In the genomic region with DNA sequence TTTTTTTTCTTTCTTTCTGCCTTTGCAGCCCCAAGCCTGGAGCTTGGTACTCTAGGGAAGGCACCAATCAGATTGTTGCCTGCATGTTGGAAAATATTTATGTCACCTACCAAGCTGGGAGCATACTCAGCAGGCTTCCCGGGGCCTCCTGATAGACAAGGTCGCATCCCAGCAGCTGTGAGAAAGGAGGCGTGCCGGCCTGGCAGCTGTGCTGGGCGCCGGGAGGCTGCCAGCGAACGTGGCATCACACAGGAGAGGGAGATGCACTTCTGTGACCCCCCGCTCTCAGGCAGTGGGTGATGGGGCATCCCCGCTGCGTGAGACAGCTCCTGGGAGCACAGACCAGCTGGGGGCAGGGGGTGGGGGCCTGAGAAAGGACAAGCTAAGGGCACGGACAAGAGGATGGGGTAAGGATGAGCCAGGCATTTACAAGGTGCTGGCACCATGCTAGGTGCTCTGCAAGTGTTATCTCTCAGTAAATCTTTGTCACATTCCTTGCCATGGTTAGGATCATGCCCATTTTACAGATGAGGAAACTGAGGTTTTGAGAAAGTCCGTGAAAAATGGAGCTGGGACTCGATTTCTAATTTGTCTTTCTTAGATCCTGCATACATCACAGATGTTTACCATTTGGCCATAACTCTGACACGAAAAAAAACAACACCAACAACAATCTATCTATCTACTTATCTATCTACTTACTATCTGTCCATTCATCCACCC, we compare ENCODE assay signal across 20 cellular contexts.
DNase-seq lines count a peak whose midpoint lies in the region; ATAC-seq and TF ChIP-seq lines count a peak whose summit lies in the region.
"Had no signal": no experiment of that assay in that cellular context is flagged by ENCODE, and none has a peak within 500 bp of the region (broad histone marks: within the 10 kb centered on the region; RNA-seq: fewer than 3 reads in every experiment).

No MANE protein-coding gene starts in this region.

- H3K4me3 Mint-ChIP-seq in GM23338, result no peak overlapping the region
- H3K4me3 Mint-ChIP-seq in type B pancreatic cell, result no peak overlapping the region
- H3K4me3 Mint-ChIP-seq: CD8-positive, alpha-beta T cell; HFFc6 had no signal

- intact Hi-C loops in prostate gland (cut with DNase I), result no loop called here
- intact Hi-C loops in body of pancreas (cut with DNase I), result no loop called here

- H3F3A ChIP-seq in GM23338 (replicated peaks; ENCODE audit: low read depth), result no peaks in the 10 kb centered on the region

- H3K27ac Mint-ChIP-seq in GM23338, result no peak overlapping the region
- no peak overlapping the region for H3K27ac Mint-ChIP-seq in type B pancreatic cell
- H3K27ac Mint-ChIP-seq: CD8-positive, alpha-beta T cell; HFFc6 had no signal

- H3K4me1 Mint-ChIP-seq in GM23338 (peaks cover 25% of the 10 kb centered on the region), type B pancreatic cell (ENCODE audit: unreplicated experiment) (peaks cover 7% of the 10 kb centered on the region)

- H4K20me1 ChIP-seq in GM23338 (replicated peaks; ENCODE audit: insufficient read depth), result no peaks in the 10 kb centered on the region

- no peak overlapping the region for H4K8ac ChIP-seq in neuronal stem cell (ENCODE audit: low read depth, low read length)

- H3K9ac ChIP-seq in neuronal stem cell (ENCODE audit: low read depth, low read length, poor library complexity), result no peak overlapping the region
- H3K9ac ChIP-seq: BLaER1 had no signal

- WGBS in neuronal stem cell (ENCODE audit: extremely low coverage in 2 of 2, insufficient read length in 2 of 2, insufficient replicate concordance in 1 of 2), 2 donors, result 100% methylated on average over 1 of the region's 15 CpGs; no CpG with 5 or more reads in 1 of the 2 donors
- 46% methylated on average over 15 of the region's 15 CpGs for WGBS in prostate gland
- WGBS in body of pancreas, 2 donors, result 27 to 56% methylated on average over 13 to 15 of the region's 15 CpGs

- no peak overlapping the region for H2BK12ac ChIP-seq in neuronal stem cell (ENCODE audit: low read length)

- no peak for TF ChIP-seq POLR2A in prostate gland (IDR thresholded peaks at IDR 0.05)
- no peak for TF ChIP-seq POLR2A in body of pancreas (IDR thresholded peaks at IDR 0.05)

- H3K14ac ChIP-seq in neuronal stem cell (ENCODE audit: low read length), result peak overlapping the region; percentile 83

- no peak overlapping the region for H2BK120ac ChIP-seq in neuronal stem cell (ENCODE audit: low read depth, low read length)

- no peak overlapping the region for H2BK5ac ChIP-seq in neuronal stem cell (ENCODE audit: low read length)

- H3K9me2 ChIP-seq in GM23338 (ENCODE audit: insufficient read depth), result no peaks in the 10 kb centered on the region

- peak overlapping the region; percentile 7 for H2AK5ac ChIP-seq in neuronal stem cell (ENCODE audit: low read depth, low read length)

- H2AFZ ChIP-seq in GM23338 (no peak overlapping the region), neuronal stem cell (ENCODE audit: low read length) (peak overlapping the region; percentile 6)

- no peaks in the 10 kb centered on the region for H3K9me3 Mint-ChIP-seq in GM23338
- no peaks in the 10 kb centered on the region for H3K9me3 Mint-ChIP-seq in type B pancreatic cell
- H3K9me3 Mint-ChIP-seq: CD8-positive, alpha-beta T cell had no signal

- peak; percentile 28; the same call in 2 of the 3 replicates for ATAC-seq in GM23338
- no peak for ATAC-seq in body of pancreas
- ATAC-seq: CD8-positive, alpha-beta T cell had no signal

- H3K4me2 ChIP-seq in GM23338 (no peak overlapping the region), neuronal stem cell (ENCODE audit: insufficient read depth, low read length, poor library complexity, severe bottlenecking) (no peak overlapping the region)
- H3K4me2 ChIP-seq: BLaER1 had no signal

- H3K79me2 ChIP-seq in GM23338 (replicated peaks; ENCODE audit: insufficient read depth), result no peaks in the 10 kb centered on the region

- peak overlapping the region; percentile 78 for H3K23ac ChIP-seq in neuronal stem cell (ENCODE audit: low read depth, low read length, poor library complexity)

- H3K36me3 Mint-ChIP-seq in GM23338 (ENCODE audit: low read depth), result no peaks in the 10 kb centered on the region
- no peaks in the 10 kb centered on the region for H3K36me3 Mint-ChIP-seq in type B pancreatic cell
- H3K36me3 Mint-ChIP-seq: CD8-positive, alpha-beta T cell had no signal

- peak overlapping the region; percentile 66 for H3K18ac ChIP-seq in neuronal stem cell (ENCODE audit: low read length)

- H3K9me3 ChIP-seq in neuronal stem cell (replicated peaks in 1 of 2; ENCODE audit: control insufficient read depth in 2 of 2, insufficient read depth in 1 of 2, low read depth in 1 of 2, low read length in 2 of 2) (no peaks in the 10 kb centered on the region), prostate gland (no peaks in the 10 kb centered on the region), body of pancreas (no peaks in the 10 kb centered on the region)
- H3K9me3 ChIP-seq: BLaER1 had no signal

- TF ChIP-seq CTCF in GM23338 (conservative IDR thresholded peaks at IDR 0.05; ENCODE audit: low read depth in 2 of 2), result no peak
- no peak for TF ChIP-seq CTCF in choroid plexus epithelial cell (conservative IDR thresholded peaks at IDR 0.05; ENCODE audit: low read depth, low read length)
- no peak for TF ChIP-seq CTCF in type B pancreatic cell (conservative IDR thresholded peaks at IDR 0.05)
- no peak for TF ChIP-seq CTCF in prostate gland (IDR thresholded peaks at IDR 0.05)
- no peak for TF ChIP-seq CTCF in body of pancreas (IDR thresholded peaks at IDR 0.05)

- H2BK15ac ChIP-seq in neuronal stem cell (ENCODE audit: low read length), result no peak overlapping the region

- H4K91ac ChIP-seq in neuronal stem cell (ENCODE audit: low read depth, low read length, poor library complexity), result no peak overlapping the region

- H3K27me3 Mint-ChIP-seq in GM23338 (ENCODE audit: insufficient read depth, low read depth, poor library complexity), result no peaks in the 10 kb centered on the region
- H3K27me3 Mint-ChIP-seq in type B pancreatic cell, result peaks cover 34% of the 10 kb centered on the region

- no peak overlapping the region for H3K4me3 ChIP-seq in GM23338
- H3K4me3 ChIP-seq in choroid plexus epithelial cell (ENCODE audit: low read depth, low read length), result no peak overlapping the region
- no peak overlapping the region for H3K4me3 ChIP-seq in neuronal stem cell (ENCODE audit: low read length in 2 of 2)
- H3K4me3 ChIP-seq in prostate gland, result no peak overlapping the region
- H3K4me3 ChIP-seq in body of pancreas, result no peak overlapping the region
- H3K4me3 ChIP-seq: BLaER1 had no signal

- no peaks in the 10 kb centered on the region for H3K79me1 ChIP-seq in neuronal stem cell (ENCODE audit: low read depth, low read length)

- H3K27me3 ChIP-seq in GM23338 (ENCODE audit: insufficient read depth), result no peaks in the 10 kb centered on the region
- no peaks in the 10 kb centered on the region for H3K27me3 ChIP-seq in neuronal stem cell (ENCODE audit: control insufficient read depth in 3 of 3, insufficient read depth in 3 of 3, low read depth in 1 of 3, low read length in 3 of 3)
- H3K27me3 ChIP-seq in prostate gland (replicated peaks; ENCODE audit: insufficient read depth), result no peaks in the 10 kb centered on the region
- peaks cover 0 to 3% of the 10 kb centered on the region in 2 donors for H3K27me3 ChIP-seq in body of pancreas
- H3K27me3 ChIP-seq: BLaER1 had no signal

- peaks cover 12% of the 10 kb centered on the region for H3K4me1 ChIP-seq in GM23338 (ENCODE audit: insufficient read depth)
- peaks cover 2 to 15% of the 10 kb centered on the region in 2 donors for H3K4me1 ChIP-seq in neuronal stem cell (ENCODE audit: control insufficient read depth in 2 of 2, insufficient read depth in 1 of 2, low read depth in 1 of 2, low read length in 2 of 2)
- no peaks in the 10 kb centered on the region for H3K4me1 ChIP-seq in prostate gland (replicated peaks)
- H3K4me1 ChIP-seq in body of pancreas, result no peaks in the 10 kb centered on the region

- H3K4ac ChIP-seq in neuronal stem cell (ENCODE audit: low read length), result no peak overlapping the region

- DNase-seq in GM23338 (ENCODE audit: low spot score) (peak; percentile 22), NCI-H2227 (lab: John Stamatoyannopoulos, UW; ENCODE audit: unreplicated experiment) (peak; percentile 38), choroid plexus epithelial cell (ENCODE audit: low read depth) (peak; percentile 21), neuronal stem cell (ENCODE audit: low spot score) (no peak), type B pancreatic cell (ENCODE audit: extremely low spot score, unreplicated experiment) (no peak), prostate gland (ENCODE audit: low spot score) (no peak), NCI-H1092 treated with DMSO at 0.1 percent for 48 hours (lab: John Stamatoyannopoulos, UW) (no peak), body of pancreas (no peak)
- DNase-seq: CD8-positive, alpha-beta T cell; DND-41; GOT3; HFFc6; NCI-H1417 treated with DMSO at 0.1 percent for 48 hours; NCI-H2029 treated with DMSO at 0.1 percent for 48 hours; NCI-H226; NCI-H524 treated with DMSO at 0.1 percent for 48 hours; NK-92 treated with Interleukin-12 subunit alpha and Interleukin-12 subunit beta, amount 100 ng/mL, for 24 hours; RPMI8226; SIG-M5 had no signal

- H3K27ac ChIP-seq in GM23338 (ENCODE audit: low read depth) (no peak overlapping the region), neuronal stem cell (replicated peaks; ENCODE audit: low read length) (no peak overlapping the region), prostate gland (no peak overlapping the region), body of pancreas (no peak overlapping the region)
- H3K27ac ChIP-seq: BLaER1 had no signal

- no peaks in the 10 kb centered on the region for H3K36me3 ChIP-seq in GM23338 (ENCODE audit: insufficient read depth)
- no peaks in the 10 kb centered on the region for H3K36me3 ChIP-seq in neuronal stem cell (replicated peaks in 1 of 2; ENCODE audit: control insufficient read depth in 2 of 2, insufficient read depth in 2 of 2, low read length in 2 of 2)
- no peaks in the 10 kb centered on the region for H3K36me3 ChIP-seq in prostate gland
- no peaks in the 10 kb centered on the region for H3K36me3 ChIP-seq in body of pancreas (replicated peaks in 1 of 2; ENCODE audit: insufficient read depth in 1 of 2, low read depth in 2 of 2)
- H3K36me3 ChIP-seq: BLaER1 had no signal

TF ChIP-seq in GM23338, 12 proteins besides CTCF, POLR2A, EP300 and RAD21 (continues in another document):
- no peak for TF ChIP-seq EZH2phosphoT487 (IDR thresholded peaks at IDR 0.05; ENCODE audit: unreplicated experiment)

Comparison
In these comparisons a context has a peak if more than half of its experiments do, and no peak if none do; other contexts are left out.
1. DNase-seq: peak in GM23338 (single experiment), NCI-H2227 (single experiment) and choroid plexus epithelial cell (single experiment); none in neuronal stem cell (single experiment), type B pancreatic cell (single experiment), prostate gland (single experiment), NCI-H1092 treated with DMSO at 0.1 percent for 48 hours (single experiment) and body of pancreas (0 of 4).